ENCODE assay signal across 1 cellular context in the genomic region with DNA sequence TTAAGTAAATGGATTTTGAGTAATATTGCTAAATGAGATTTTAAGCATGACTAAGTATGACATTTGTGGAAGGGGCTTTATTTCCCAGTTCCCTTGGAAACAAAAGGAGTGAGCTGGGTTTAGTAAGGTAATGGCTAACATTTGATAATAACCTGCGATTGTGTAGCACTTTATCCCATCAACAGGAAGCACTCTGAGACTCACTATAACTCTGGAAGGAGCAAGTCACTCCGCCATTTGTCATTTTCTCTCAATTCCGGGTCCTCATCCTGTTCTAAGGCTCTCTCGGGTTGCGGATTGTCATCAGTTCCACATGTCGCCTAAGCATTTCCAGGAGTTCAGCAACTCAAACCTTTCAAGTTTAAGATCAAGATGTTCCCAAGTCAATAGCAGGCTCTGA.
TF ChIP-seq lines count a peak whose summit lies in the region.

No MANE protein-coding gene starts in this region.

TF ChIP-seq in GM23338, 12 proteins besides CTCF, POLR2A, EP300 and RAD21:
- TF ChIP-seq EZH2phosphoT487 (IDR thresholded peaks at IDR 0.05; ENCODE audit: unreplicated experiment) (no peak), POLR2AphosphoS5 (IDR thresholded peaks at IDR 0.05; ENCODE audit: low read depth) (no peak), STAT1 (IDR thresholded peaks at IDR 0.05; ENCODE audit: unreplicated experiment) (no peak), EZH2 (IDR thresholded peaks at IDR 0.05; ENCODE audit: low read depth, unreplicated experiment) (no peak), JUNB (IDR thresholded peaks at IDR 0.05; ENCODE audit: unreplicated experiment) (no peak), CREB1 (CRISPR knock-in tag; IDR thresholded peaks at IDR 0.05; ENCODE audit: low read depth) (no peak), ZNF114 (CRISPR knock-in tag; IDR thresholded peaks at IDR 0.05) (no peak), ZNF331 (CRISPR knock-in tag; IDR thresholded peaks at IDR 0.05; ENCODE audit: low read depth) (no peak)
- TF ChIP-seq, protein P1, sequence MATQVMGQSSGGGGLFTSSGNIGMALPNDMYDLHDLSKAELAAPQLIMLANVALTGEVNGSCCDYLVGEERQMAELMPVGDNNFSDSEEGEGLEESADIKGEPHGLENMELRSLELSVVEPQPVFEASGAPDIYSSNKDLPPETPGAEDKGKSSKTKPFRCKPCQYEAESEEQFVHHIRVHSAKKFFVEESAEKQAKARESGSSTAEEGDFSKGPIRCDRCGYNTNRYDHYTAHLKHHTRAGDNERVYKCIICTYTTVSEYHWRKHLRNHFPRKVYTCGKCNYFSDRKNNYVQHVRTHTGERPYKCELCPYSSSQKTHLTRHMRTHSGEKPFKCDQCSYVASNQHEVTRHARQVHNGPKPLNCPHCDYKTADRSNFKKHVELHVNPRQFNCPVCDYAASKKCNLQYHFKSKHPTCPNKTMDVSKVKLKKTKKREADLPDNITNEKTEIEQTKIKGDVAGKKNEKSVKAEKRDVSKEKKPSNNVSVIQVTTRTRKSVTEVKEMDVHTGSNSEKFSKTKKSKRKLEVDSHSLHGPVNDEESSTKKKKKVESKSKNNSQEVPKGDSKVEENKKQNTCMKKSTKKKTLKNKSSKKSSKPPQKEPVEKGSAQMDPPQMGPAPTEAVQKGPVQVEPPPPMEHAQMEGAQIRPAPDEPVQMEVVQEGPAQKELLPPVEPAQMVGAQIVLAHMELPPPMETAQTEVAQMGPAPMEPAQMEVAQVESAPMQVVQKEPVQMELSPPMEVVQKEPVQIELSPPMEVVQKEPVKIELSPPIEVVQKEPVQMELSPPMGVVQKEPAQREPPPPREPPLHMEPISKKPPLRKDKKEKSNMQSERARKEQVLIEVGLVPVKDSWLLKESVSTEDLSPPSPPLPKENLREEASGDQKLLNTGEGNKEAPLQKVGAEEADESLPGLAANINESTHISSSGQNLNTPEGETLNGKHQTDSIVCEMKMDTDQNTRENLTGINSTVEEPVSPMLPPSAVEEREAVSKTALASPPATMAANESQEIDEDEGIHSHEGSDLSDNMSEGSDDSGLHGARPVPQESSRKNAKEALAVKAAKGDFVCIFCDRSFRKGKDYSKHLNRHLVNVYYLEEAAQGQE (IDR thresholded peaks at IDR 0.05; ENCODE audit: unreplicated experiment) = no peak
- TF ChIP-seq, protein P2, sequence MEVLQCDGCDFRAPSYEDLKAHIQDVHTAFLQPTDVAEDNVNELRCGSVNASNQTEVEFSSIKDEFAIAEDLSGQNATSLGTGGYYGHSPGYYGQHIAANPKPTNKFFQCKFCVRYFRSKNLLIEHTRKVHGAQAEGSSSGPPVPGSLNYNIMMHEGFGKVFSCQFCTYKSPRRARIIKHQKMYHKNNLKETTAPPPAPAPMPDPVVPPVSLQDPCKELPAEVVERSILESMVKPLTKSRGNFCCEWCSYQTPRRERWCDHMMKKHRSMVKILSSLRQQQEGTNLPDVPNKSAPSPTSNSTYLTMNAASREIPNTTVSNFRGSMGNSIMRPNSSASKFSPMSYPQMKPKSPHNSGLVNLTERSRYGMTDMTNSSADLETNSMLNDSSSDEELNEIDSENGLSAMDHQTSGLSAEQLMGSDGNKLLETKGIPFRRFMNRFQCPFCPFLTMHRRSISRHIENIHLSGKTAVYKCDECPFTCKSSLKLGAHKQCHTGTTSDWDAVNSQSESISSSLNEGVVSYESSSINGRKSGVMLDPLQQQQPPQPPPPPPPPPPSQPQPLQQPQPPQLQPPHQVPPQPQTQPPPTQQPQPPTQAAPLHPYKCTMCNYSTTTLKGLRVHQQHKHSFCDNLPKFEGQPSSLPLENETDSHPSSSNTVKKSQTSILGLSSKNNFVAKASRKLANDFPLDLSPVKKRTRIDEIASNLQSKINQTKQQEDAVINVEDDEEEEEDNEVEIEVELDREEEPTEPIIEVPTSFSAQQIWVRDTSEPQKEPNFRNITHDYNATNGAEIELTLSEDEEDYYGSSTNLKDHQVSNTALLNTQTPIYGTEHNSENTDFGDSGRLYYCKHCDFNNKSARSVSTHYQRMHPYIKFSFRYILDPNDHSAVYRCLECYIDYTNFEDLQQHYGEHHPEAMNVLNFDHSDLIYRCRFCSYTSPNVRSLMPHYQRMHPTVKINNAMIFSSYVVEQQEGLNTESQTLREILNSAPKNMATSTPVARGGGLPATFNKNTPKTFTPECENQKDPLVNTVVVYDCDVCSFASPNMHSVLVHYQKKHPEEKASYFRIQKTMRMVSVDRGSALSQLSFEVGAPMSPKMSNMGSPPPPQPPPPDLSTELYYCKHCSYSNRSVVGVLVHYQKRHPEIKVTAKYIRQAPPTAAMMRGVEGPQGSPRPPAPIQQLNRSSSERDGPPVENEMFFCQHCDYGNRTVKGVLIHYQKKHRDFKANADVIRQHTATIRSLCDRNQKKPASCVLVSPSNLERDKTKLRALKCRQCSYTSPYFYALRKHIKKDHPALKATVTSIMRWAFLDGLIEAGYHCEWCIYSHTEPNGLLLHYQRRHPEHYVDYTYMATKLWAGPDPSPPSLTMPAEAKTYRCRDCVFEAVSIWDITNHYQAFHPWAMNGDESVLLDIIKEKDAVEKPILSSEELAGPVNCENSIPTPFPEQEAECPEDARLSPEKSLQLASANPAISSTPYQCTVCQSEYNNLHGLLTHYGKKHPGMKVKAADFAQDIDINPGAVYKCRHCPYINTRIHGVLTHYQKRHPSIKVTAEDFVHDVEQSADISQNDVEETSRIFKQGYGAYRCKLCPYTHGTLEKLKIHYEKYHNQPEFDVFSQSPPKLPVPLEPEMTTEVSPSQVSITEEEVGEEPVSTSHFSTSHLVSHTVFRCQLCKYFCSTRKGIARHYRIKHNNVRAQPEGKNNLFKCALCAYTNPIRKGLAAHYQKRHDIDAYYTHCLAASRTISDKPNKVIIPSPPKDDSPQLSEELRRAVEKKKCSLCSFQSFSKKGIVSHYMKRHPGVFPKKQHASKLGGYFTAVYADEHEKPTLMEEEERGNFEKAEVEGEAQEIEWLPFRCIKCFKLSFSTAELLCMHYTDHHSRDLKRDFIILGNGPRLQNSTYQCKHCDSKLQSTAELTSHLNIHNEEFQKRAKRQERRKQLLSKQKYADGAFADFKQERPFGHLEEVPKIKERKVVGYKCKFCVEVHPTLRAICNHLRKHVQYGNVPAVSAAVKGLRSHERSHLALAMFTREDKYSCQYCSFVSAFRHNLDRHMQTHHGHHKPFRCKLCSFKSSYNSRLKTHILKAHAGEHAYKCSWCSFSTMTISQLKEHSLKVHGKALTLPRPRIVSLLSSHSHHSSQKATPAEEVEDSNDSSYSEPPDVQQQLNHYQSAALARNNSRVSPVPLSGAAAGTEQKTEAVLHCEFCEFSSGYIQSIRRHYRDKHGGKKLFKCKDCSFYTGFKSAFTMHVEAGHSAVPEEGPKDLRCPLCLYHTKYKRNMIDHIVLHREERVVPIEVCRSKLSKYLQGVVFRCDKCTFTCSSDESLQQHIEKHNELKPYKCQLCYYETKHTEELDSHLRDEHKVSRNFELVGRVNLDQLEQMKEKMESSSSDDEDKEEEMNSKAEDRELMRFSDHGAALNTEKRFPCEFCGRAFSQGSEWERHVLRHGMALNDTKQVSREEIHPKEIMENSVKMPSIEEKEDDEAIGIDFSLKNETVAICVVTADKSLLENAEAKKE (CRISPR knock-in tag; IDR thresholded peaks at IDR 0.05) = no peak
